4 cellular contexts compared by ENCODE assay signal in the genomic region with DNA sequence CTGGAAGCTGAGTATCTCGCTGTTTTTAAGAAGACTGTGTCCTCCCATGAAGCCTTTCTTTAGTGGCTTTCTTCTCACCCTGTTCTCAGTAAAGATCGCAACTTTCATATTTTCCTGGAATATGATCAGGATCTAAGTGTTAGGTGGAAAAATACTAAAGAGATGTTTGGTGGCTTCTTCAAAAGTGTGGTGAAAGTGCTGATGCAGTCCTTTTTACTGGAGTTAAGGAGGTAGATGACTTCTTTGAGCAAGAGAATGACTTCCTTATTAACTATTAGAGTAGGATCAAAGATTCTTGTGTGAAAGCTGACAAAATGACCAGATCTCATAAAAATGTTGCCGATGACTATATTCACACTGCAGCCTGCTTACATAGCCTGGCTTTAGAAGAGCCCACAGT.
TF ChIP-seq lines count a peak whose summit lies in the region.

No MANE protein-coding gene starts in this region.

TF ChIP-seq in HepG2, 621 proteins besides CTCF, POLR2A, EP300 and RAD21:
- TF ChIP-seq SP4 (CRISPR knock-in tag; IDR thresholded peaks at IDR 0.05) (no peak), ZNF572 (CRISPR knock-in tag; IDR thresholded peaks at IDR 0.05) (no peak), TMF1 (CRISPR knock-in tag; IDR thresholded peaks at IDR 0.05; ENCODE audit: low read depth) (no peak), MAFK (conservative IDR thresholded peaks at IDR 0.05 in 1 of 2, IDR thresholded peaks at IDR 0.05 in 1 of 2; ENCODE audit: low read length in 2 of 2) (peak in 1 of 2 experiments; percentile 67; a peak in 3 of 4 replicates), ZNF317 (CRISPR knock-in tag; IDR thresholded peaks at IDR 0.05) (no peak), ZFP41 (CRISPR knock-in tag; IDR thresholded peaks at IDR 0.05; ENCODE audit: borderline replicate concordance) (no peak), ZFP36 (IDR thresholded peaks at IDR 0.05; ENCODE audit: borderline replicate concordance, low read depth, low read length, partially characterized antibody) (no peak), MAFF (IDR thresholded peaks at IDR 0.05; ENCODE audit: low read depth, low read length) (peak; percentile 44; the same call in 1 of the 2 replicates), TAF1 (CRISPR knock-in tag; IDR thresholded peaks at IDR 0.05) (no peak), ZNF337 (CRISPR knock-in tag; IDR thresholded peaks at IDR 0.05; ENCODE audit: borderline replicate concordance, low read depth) (no peak), RARG (CRISPR knock-in tag; IDR thresholded peaks at IDR 0.05; ENCODE audit: low read depth) (no peak), RFX1 (IDR thresholded peaks at IDR 0.05) (no peak)
- TF ChIP-seq, protein P1, sequence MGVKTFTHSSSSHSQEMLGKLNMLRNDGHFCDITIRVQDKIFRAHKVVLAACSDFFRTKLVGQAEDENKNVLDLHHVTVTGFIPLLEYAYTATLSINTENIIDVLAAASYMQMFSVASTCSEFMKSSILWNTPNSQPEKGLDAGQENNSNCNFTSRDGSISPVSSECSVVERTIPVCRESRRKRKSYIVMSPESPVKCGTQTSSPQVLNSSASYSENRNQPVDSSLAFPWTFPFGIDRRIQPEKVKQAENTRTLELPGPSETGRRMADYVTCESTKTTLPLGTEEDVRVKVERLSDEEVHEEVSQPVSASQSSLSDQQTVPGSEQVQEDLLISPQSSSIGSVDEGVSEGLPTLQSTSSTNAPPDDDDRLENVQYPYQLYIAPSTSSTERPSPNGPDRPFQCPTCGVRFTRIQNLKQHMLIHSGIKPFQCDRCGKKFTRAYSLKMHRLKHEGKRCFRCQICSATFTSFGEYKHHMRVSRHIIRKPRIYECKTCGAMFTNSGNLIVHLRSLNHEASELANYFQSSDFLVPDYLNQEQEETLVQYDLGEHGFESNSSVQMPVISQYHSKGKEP (CRISPR knock-in tag; IDR thresholded peaks at IDR 0.05) = no peak
TF ChIP-seq in HepG2: peak in this region for 2.

TF ChIP-seq in A549, 52 proteins besides CTCF, POLR2A, EP300 and RAD21:
- TF ChIP-seq ZFP36 (IDR thresholded peaks at IDR 0.05; ENCODE audit: borderline replicate concordance, partially characterized antibody) (no peak), MAFK (IDR thresholded peaks at IDR 0.05; ENCODE audit: partially characterized antibody) (peak; percentile 66), ESRRA (IDR thresholded peaks at IDR 0.05; ENCODE audit: borderline replicate concordance, low read length) (no peak), TP53 (CRISPR knock-in tag; IDR thresholded peaks at IDR 0.05) (no peak), HDAC2 (IDR thresholded peaks at IDR 0.05) (no peak), ATOH8 (CRISPR knock-in tag; IDR thresholded peaks at IDR 0.05; ENCODE audit: low read depth) (no peak)

TF ChIP-seq in IMR-90, 13 proteins besides CTCF, POLR2A, EP300 and RAD21:
- TF ChIP-seq MAFK (IDR thresholded peaks at IDR 0.05; ENCODE audit: low read depth, low read length) (peak; percentile 56), CHD1 (IDR thresholded peaks at IDR 0.05; ENCODE audit: low read depth, low read length) (no peak)

TF ChIP-seq in K562, 482 proteins besides CTCF, POLR2A, EP300 and RAD21:
- TF ChIP-seq RFX5 (IDR thresholded peaks at IDR 0.05; ENCODE audit: low read depth, low read length) (no peak), MAFG (tag; conservative IDR thresholded peaks at IDR 0.05) (0 out of 2 replicates have a peak, but pooled peaks have one; percentile 12), ZNF316 (IDR thresholded peaks at IDR 0.05) (peak; percentile 22; the same call in 1 of the 2 replicates)
